Comparison of ENCODE assay signal across 22 cellular contexts in genomic region chr1:194809665-194810064, GRCh38.
DNase-seq lines count a peak whose midpoint lies in the region; ATAC-seq and TF ChIP-seq lines count a peak whose summit lies in the region.
"Had no signal": no experiment of that assay in that cellular context is flagged by ENCODE, and none has a peak within 500 bp of the region (broad histone marks: within the 10 kb centered on the region; RNA-seq: fewer than 3 reads in every experiment).

No MANE protein-coding gene starts in this region.

- H3K9me3 ChIP-seq in Loucy (ENCODE audit: insufficient read depth, low read depth, low read length) (no peaks in the 10 kb centered on the region), WERI-Rb-1 (ENCODE audit: severe bottlenecking) (no peaks in the 10 kb centered on the region)
- H3K9me3 ChIP-seq: breast epithelium, right atrium auricular region, stomach, upper lobe of left lung had no signal

- H3F3A ChIP-seq in Loucy (ENCODE audit: low read depth): no peaks in the 10 kb centered on the region

- no peak overlapping the region for H3K4me3 ChIP-seq in Loucy (ENCODE audit: low read length, poor library complexity, severe bottlenecking)
- H3K4me3 ChIP-seq in WERI-Rb-1 (ENCODE audit: low read depth, low read length): no peak overlapping the region
- H3K4me3 ChIP-seq: breast epithelium, right atrium auricular region, stomach, upper lobe of left lung had no signal

- no peaks in the 10 kb centered on the region for H3K27me3 Mint-ChIP-seq in activated CD8-positive, alpha-beta memory T cell treated with anti-CD3 and anti-CD28 coated beads, Interleukin-2, amount 10 ng/mL, durations not matched to agents 7 days and 5 days
- H3K27me3 Mint-ChIP-seq: activated B cell treated with CpG ODN at 0.5 μM for 24 hours had no signal

- no peaks in the 10 kb centered on the region for H3K27me3 ChIP-seq in Loucy (ENCODE audit: insufficient read depth, low read length, poor library complexity, severe bottlenecking)
- no peaks in the 10 kb centered on the region for H3K27me3 ChIP-seq in WERI-Rb-1 (ENCODE audit: insufficient read depth, low read depth, severe bottlenecking)
- H3K27me3 ChIP-seq: breast epithelium, right atrium auricular region, stomach, upper lobe of left lung had no signal

- DNase-seq in WERI-Rb-1 (no peak), middle frontal gyrus (ENCODE audit: extremely low spot score, low spot score) (no peak)
- no peak for DNase-seq in activated CD8-positive, alpha-beta memory T cell treated with anti-CD3 and anti-CD28 coated beads, Interleukin-2, amount 10 ng/mL, durations not matched to agents 7 days and 5 days
- DNase-seq: activated B cell treated with CpG ODN at 0.5 μM for 24 hours, DMS79, KBM-7, left ventricle myocardium superior, NCI-H1417, NCI-H2227 treated with DMSO at 0.1 percent for 48 hours, nucleus accumbens, Right ventricle myocardium superior, stomach, upper lobe of left lung had no signal

- H3K79me2 ChIP-seq in Loucy (ENCODE audit: insufficient read depth, low read length): no peaks in the 10 kb centered on the region

- ATAC-seq in GM18858 (IDR thresholded peaks at IDR 0.05; ENCODE audit: unreplicated experiment) (peak; percentile 49), HG02588 (IDR thresholded peaks at IDR 0.05; ENCODE audit: unreplicated experiment) (peak; percentile 58), GM18519 (IDR thresholded peaks at IDR 0.05; ENCODE audit: low FRiP score, unreplicated experiment) (no peak)
- ATAC-seq in activated CD8-positive, alpha-beta memory T cell treated with anti-CD3 and anti-CD28 coated beads, Interleukin-2, amount 10 ng/mL, durations not matched to agents 7 days and 5 days: no peak
- ATAC-seq: left ventricle myocardium superior had no signal

- H3K9ac ChIP-seq in Loucy (ENCODE audit: low read depth, low read length, poor library complexity, severe bottlenecking): no peak overlapping the region

- no peaks in the 10 kb centered on the region for H3K4me1 ChIP-seq in Loucy (ENCODE audit: insufficient read depth, low read length, poor library complexity, severe bottlenecking)
- H3K4me1 ChIP-seq: breast epithelium, right atrium auricular region, stomach, upper lobe of left lung had no signal

- H4K20me1 ChIP-seq in Loucy (ENCODE audit: insufficient read depth, low read length, poor library complexity, severe bottlenecking): no peaks in the 10 kb centered on the region

- no peaks in the 10 kb centered on the region for H3K36me3 Mint-ChIP-seq in activated CD8-positive, alpha-beta memory T cell treated with anti-CD3 and anti-CD28 coated beads, Interleukin-2, amount 10 ng/mL, durations not matched to agents 7 days and 5 days
- H3K36me3 Mint-ChIP-seq: CD14-positive monocyte had no signal

- H2AFZ ChIP-seq in Loucy (ENCODE audit: low read length): no peak overlapping the region

- no peaks in the 10 kb centered on the region for H3K4me1 Mint-ChIP-seq in activated CD8-positive, alpha-beta memory T cell treated with anti-CD3 and anti-CD28 coated beads, Interleukin-2, amount 10 ng/mL, durations not matched to agents 7 days and 5 days
- H3K4me1 Mint-ChIP-seq: CD14-positive monocyte had no signal

- no peak overlapping the region for H3K4me2 ChIP-seq in Loucy (ENCODE audit: low read depth, low read length, poor library complexity, severe bottlenecking)

- H3K36me3 ChIP-seq in Loucy (ENCODE audit: insufficient read depth, low read length) (no peaks in the 10 kb centered on the region), WERI-Rb-1 (no peaks in the 10 kb centered on the region)
- H3K36me3 ChIP-seq: breast epithelium, right atrium auricular region, stomach, upper lobe of left lung had no signal

- H3K27ac ChIP-seq in 22Rv1 (no peak overlapping the region), WERI-Rb-1 (no peak overlapping the region)
- H3K27ac ChIP-seq: breast epithelium, right atrium auricular region, stomach, upper lobe of left lung had no signal

- H3K9me3 Mint-ChIP-seq in activated CD8-positive, alpha-beta memory T cell treated with anti-CD3 and anti-CD28 coated beads, Interleukin-2, amount 10 ng/mL, durations not matched to agents 7 days and 5 days (ENCODE audit: low read depth): peaks cover 2% of the 10 kb centered on the region
- H3K9me3 Mint-ChIP-seq: activated B cell treated with CpG ODN at 0.5 μM for 24 hours; T-helper 1 cell treated with Interleukin-12 subunit alpha and Interleukin-12 subunit beta and Interleukin-4 antibody, amounts not matched to agents 30 μg/mL and 1 μg/mL, for 36 hours had no signal

- TF ChIP-seq CTCF in 22Rv1 (IDR thresholded peaks at IDR 0.05): peak; percentile 24
- peak; percentile 28 for TF ChIP-seq CTCF in Loucy (conservative IDR thresholded peaks at IDR 0.05; ENCODE audit: low read length)
- no peak for TF ChIP-seq CTCF in WERI-Rb-1 (IDR thresholded peaks at IDR 0.05; ENCODE audit: low read depth, low read length)

- H3K4me3 Mint-ChIP-seq in activated CD8-positive, alpha-beta memory T cell treated with anti-CD3 and anti-CD28 coated beads, Interleukin-2, amount 10 ng/mL, durations not matched to agents 7 days and 5 days: no peak overlapping the region
- H3K4me3 Mint-ChIP-seq: activated B cell treated with CpG ODN at 0.5 μM for 24 hours; CD14-positive monocyte; T-helper 1 cell treated with Interleukin-12 subunit alpha and Interleukin-12 subunit beta and Interleukin-4 antibody, amounts not matched to agents 30 μg/mL and 1 μg/mL, for 36 hours had no signal

- H3K9me2 ChIP-seq in Loucy (replicated peaks; ENCODE audit: low read depth, low read length): no peaks in the 10 kb centered on the region

- CTCF ChIA-PET in activated CD8-positive, alpha-beta memory T cell treated with anti-CD3 and anti-CD28 coated beads, Interleukin-2, amount 10 ng/mL, durations not matched to agents 7 days and 5 days (lab: Charles Lee): no interaction called here

- no peak overlapping the region for H3K27ac Mint-ChIP-seq in activated CD8-positive, alpha-beta memory T cell treated with anti-CD3 and anti-CD28 coated beads, Interleukin-2, amount 10 ng/mL, durations not matched to agents 7 days and 5 days
- H3K27ac Mint-ChIP-seq: activated B cell treated with CpG ODN at 0.5 μM for 24 hours; CD14-positive monocyte; T-helper 1 cell treated with Interleukin-12 subunit alpha and Interleukin-12 subunit beta and Interleukin-4 antibody, amounts not matched to agents 30 μg/mL and 1 μg/mL, for 36 hours had no signal

Comparison
In these comparisons a context has a peak if more than half of its experiments do, and no peak if none do; other contexts are left out.
1. ATAC-seq: peak in GM18858 (single experiment) and HG02588 (single experiment); none in GM18519 (single experiment) and activated CD8-positive, alpha-beta memory T cell treated with anti-CD3 and anti-CD28 coated beads, Interleukin-2, amount 10 ng/mL, durations not matched to agents 7 days and 5 days (single experiment).